ENCODE assay signal across 1 cellular context in the genomic region with DNA sequence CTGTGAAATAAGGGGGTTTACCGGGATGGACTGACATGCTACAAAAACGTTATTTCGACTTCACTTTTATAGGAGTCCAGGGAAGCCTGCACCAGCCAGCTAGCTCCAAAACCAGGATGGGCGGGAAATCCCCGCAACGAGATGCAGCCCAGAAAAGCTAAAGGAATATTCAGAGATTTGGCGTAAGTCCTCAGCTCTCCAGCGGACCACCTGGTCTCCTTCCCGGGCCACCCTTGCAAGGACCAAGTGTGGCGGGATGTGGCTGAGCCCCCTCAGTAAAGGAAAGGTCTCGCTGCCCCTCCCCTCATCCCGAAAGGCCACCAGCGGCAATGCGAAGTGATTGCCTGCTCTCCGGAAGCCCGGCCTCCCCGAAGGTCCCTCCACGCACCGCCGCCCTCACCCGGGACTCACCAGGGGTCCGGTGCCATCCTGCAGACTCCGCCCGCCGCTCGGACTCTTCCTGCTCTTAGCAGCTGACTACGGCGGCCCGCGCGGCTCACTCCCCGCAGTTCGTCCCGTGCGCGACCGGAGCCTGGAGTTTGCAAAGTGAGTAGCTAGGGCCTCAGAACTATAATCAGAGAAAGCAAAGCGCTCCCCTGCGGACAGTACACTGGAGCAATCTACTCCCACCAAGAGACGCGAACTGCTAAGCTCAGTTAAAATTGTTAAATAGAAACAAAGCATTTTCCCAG.
TF ChIP-seq lines count a peak whose summit lies in the region.

A gene with protein sequence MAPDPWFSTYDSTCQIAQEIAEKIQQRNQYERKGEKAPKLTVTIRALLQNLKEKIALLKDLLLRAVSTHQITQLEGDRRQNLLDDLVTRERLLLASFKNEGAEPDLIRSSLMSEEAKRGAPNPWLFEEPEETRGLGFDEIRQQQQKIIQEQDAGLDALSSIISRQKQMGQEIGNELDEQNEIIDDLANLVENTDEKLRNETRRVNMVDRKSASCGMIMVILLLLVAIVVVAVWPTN (minus strand): TSS at position 440 of the 692 bp plus-strand sequence. CDS start 12 bp downstream, at position 428.

TF ChIP-seq in HepG2, 621 proteins besides CTCF, POLR2A, EP300 and RAD21 (continued from another document and continues in another):
- TF ChIP-seq, protein P1, sequence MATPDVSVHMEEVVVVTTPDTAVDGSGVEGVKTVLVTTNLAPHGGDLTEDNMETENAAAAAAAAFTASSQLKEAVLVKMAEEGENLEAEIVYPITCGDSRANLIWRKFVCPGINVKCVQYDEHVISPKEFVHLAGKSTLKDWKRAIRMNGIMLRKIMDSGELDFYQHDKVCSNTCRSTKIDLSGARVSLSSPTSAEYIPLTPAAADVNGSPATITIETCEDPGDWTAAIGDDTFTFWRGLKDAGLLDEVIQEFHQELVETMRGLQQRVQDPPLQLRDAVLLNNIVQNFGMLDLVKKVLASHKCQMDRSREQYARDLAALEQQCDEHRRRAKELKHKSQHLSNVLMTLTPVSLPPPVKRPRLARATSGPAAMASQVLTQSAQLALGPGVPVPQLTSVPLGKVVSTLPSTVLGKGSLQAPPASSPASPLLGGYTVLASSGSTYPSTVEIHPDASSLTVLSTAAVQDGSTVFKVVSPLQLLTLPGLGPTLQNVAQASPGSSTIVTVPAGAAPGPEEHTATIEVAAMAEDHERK (CRISPR knock-in tag; IDR thresholded peaks at IDR 0.05; ENCODE audit: low read depth), result 0 out of 2 replicates have a peak, but pooled peaks have one; percentile 11
- TF ChIP-seq ZBTB7B (CRISPR knock-in tag; IDR thresholded peaks at IDR 0.05) (peak; percentile 81), CCDC6 (CRISPR knock-in tag; IDR thresholded peaks at IDR 0.05) (peak; percentile 66; the same call in 1 of the 2 replicates), ZMYM2 (CRISPR knock-in tag; IDR thresholded peaks at IDR 0.05) (no peak), NFYC (CRISPR knock-in tag; IDR thresholded peaks at IDR 0.05) (no peak), ZMYM4 (CRISPR knock-in tag; IDR thresholded peaks at IDR 0.05) (peak; percentile 95), GABPA (IDR thresholded peaks at IDR 0.05; ENCODE audit: low read depth, low read length) (peak; percentile 40; the same call in 1 of the 2 replicates), GABPA (CRISPR knock-in tag; IDR thresholded peaks at IDR 0.05; ENCODE audit: low read depth) (peak; percentile 74), ZNF605 (CRISPR knock-in tag; IDR thresholded peaks at IDR 0.05) (peak; percentile 12; the same call in 1 of the 2 replicates), SMAD1 (CRISPR knock-in tag; IDR thresholded peaks at IDR 0.05; ENCODE audit: borderline replicate concordance, low read depth) (0 out of 2 replicates have a peak, but pooled peaks have one; percentile 66), SPEN (CRISPR knock-in tag; IDR thresholded peaks at IDR 0.05; ENCODE audit: low read depth) (peak; percentile 93), CBX1 (IDR thresholded peaks at IDR 0.05; ENCODE audit: low read depth) (peak; percentile 85), RCOR2 (CRISPR knock-in tag; IDR thresholded peaks at IDR 0.05) (0 out of 2 replicates have a peak, but pooled peaks have one; percentile 4), IRF2 (CRISPR knock-in tag; IDR thresholded peaks at IDR 0.05) (peak; percentile 93), MAZ (IDR thresholded peaks at IDR 0.05; ENCODE audit: borderline replicate concordance, low read depth, low read length) (no peak), MAZ (CRISPR knock-in tag; IDR thresholded peaks at IDR 0.05; ENCODE audit: low read depth) (peak; percentile 50; the same call in 1 of the 2 replicates), SNAPC2 (CRISPR knock-in tag; IDR thresholded peaks at IDR 0.05) (peak; percentile 59; the same call in 1 of the 2 replicates), ZNF124 (CRISPR knock-in tag; IDR thresholded peaks at IDR 0.05) (peak; percentile 90), CHD2 (IDR thresholded peaks at IDR 0.05; ENCODE audit: low read depth, low read length) (no peak), ETV5 (CRISPR knock-in tag; IDR thresholded peaks at IDR 0.05; ENCODE audit: borderline replicate concordance) (peak; percentile 71; the same call in 1 of the 2 replicates), ZNF562 (CRISPR knock-in tag; IDR thresholded peaks at IDR 0.05; ENCODE audit: borderline replicate concordance) (no peak), KLF6 (CRISPR knock-in tag; IDR thresholded peaks at IDR 0.05) (0 out of 2 replicates have a peak, but pooled peaks have one; percentile 45), FOXA1 (IDR thresholded peaks at IDR 0.05) (no peak), FOXA1 (CRISPR knock-in tag; IDR thresholded peaks at IDR 0.05) (0 out of 2 replicates have a peak, but pooled peaks have one; percentile 18), ZNF572 (CRISPR knock-in tag; IDR thresholded peaks at IDR 0.05) (no peak), NCOA5 (CRISPR knock-in tag; IDR thresholded peaks at IDR 0.05) (no peak), NFIB (CRISPR knock-in tag; IDR thresholded peaks at IDR 0.05; ENCODE audit: borderline replicate concordance) (no peak), HES4 (CRISPR knock-in tag; IDR thresholded peaks at IDR 0.05; ENCODE audit: borderline replicate concordance) (0 out of 2 replicates have a peak, but pooled peaks have one; percentile 44), ZNF446 (CRISPR knock-in tag; IDR thresholded peaks at IDR 0.05) (no peak), NR2F2 (IDR thresholded peaks at IDR 0.05; ENCODE audit: borderline replicate concordance, low read depth) (peak; percentile 28; the same call in 1 of the 2 replicates), ZNF747 (CRISPR knock-in tag; IDR thresholded peaks at IDR 0.05; ENCODE audit: borderline replicate concordance) (0 out of 2 replicates have a peak, but pooled peaks have one; percentile 54), SP1 (IDR thresholded peaks at IDR 0.05) (no peak), SP1 (CRISPR knock-in tag; IDR thresholded peaks at IDR 0.05) (peak; percentile 59), ZNF768 (CRISPR knock-in tag; IDR thresholded peaks at IDR 0.05) (peak; percentile 66; the same call in 1 of the 2 replicates), ZSCAN12 (CRISPR knock-in tag; IDR thresholded peaks at IDR 0.05) (0 out of 2 replicates have a peak, but pooled peaks have one; percentile 36)
- TF ChIP-seq, protein P2, sequence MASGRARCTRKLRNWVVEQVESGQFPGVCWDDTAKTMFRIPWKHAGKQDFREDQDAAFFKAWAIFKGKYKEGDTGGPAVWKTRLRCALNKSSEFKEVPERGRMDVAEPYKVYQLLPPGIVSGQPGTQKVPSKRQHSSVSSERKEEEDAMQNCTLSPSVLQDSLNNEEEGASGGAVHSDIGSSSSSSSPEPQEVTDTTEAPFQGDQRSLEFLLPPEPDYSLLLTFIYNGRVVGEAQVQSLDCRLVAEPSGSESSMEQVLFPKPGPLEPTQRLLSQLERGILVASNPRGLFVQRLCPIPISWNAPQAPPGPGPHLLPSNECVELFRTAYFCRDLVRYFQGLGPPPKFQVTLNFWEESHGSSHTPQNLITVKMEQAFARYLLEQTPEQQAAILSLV (CRISPR knock-in tag; IDR thresholded peaks at IDR 0.05; ENCODE audit: borderline replicate concordance), result peak; percentile 95; the same call in 1 of the 2 replicates
- TF ChIP-seq, protein P3, sequence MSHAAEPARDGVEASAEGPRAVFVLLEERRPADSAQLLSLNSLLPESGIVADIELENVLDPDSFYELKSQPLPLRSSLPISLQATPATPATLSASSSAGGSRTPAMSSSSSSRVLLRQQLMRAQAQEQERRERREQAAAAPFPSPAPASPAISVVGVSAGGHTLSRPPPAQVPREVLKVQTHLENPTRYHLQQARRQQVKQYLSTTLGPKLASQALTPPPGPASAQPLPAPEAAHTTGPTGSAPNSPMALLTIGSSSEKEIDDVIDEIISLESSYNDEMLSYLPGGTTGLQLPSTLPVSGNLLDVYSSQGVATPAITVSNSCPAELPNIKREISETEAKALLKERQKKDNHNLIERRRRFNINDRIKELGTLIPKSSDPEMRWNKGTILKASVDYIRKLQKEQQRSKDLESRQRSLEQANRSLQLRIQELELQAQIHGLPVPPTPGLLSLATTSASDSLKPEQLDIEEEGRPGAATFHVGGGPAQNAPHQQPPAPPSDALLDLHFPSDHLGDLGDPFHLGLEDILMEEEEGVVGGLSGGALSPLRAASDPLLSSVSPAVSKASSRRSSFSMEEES (CRISPR knock-in tag; IDR thresholded peaks at IDR 0.05), result peak; percentile 83
- TF ChIP-seq, protein P4, sequence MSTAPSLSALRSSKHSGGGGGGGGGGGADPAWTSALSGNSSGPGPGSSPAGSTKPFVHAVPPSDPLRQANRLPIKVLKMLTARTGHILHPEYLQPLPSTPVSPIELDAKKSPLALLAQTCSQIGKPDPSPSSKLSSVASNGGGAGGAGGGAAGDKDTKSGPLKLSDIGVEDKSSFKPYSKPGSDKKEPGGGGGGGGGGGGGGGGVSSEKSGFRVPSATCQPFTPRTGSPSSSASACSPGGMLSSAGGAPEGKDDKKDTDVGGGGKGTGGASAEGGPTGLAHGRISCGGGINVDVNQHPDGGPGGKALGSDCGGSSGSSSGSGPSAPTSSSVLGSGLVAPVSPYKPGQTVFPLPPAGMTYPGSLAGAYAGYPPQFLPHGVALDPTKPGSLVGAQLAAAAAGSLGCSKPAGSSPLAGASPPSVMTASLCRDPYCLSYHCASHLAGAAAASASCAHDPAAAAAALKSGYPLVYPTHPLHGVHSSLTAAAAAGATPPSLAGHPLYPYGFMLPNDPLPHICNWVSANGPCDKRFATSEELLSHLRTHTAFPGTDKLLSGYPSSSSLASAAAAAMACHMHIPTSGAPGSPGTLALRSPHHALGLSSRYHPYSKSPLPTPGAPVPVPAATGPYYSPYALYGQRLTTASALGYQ (CRISPR knock-in tag; IDR thresholded peaks at IDR 0.05), result 0 out of 2 replicates have a peak, but pooled peaks have one; percentile 50
- TF ChIP-seq, protein P5, sequence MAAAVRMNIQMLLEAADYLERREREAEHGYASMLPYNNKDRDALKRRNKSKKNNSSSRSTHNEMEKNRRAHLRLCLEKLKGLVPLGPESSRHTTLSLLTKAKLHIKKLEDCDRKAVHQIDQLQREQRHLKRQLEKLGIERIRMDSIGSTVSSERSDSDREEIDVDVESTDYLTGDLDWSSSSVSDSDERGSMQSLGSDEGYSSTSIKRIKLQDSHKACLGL (CRISPR knock-in tag; IDR thresholded peaks at IDR 0.05), result peak; percentile 67; the same call in 1 of the 2 replicates
- TF ChIP-seq, protein P6, sequence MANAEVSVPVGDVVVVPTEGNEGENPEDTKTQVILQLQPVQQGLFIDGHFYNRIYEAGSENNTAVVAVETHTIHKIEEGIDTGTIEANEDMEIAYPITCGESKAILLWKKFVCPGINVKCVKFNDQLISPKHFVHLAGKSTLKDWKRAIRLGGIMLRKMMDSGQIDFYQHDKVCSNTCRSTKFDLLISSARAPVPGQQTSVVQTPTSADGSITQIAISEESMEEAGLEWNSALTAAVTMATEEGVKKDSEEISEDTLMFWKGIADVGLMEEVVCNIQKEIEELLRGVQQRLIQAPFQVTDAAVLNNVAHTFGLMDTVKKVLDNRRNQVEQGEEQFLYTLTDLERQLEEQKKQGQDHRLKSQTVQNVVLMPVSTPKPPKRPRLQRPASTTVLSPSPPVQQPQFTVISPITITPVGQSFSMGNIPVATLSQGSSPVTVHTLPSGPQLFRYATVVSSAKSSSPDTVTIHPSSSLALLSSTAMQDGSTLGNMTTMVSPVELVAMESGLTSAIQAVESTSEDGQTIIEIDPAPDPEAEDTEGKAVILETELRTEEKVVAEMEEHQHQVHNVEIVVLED (CRISPR knock-in tag; IDR thresholded peaks at IDR 0.05; ENCODE audit: borderline replicate concordance), result peak; percentile 68; the same call in 1 of the 2 replicates
- TF ChIP-seq, protein P7, sequence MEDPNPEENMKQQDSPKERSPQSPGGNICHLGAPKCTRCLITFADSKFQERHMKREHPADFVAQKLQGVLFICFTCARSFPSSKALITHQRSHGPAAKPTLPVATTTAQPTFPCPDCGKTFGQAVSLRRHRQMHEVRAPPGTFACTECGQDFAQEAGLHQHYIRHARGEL (CRISPR knock-in tag; IDR thresholded peaks at IDR 0.05), result no peak
- TF ChIP-seq, protein P8, sequence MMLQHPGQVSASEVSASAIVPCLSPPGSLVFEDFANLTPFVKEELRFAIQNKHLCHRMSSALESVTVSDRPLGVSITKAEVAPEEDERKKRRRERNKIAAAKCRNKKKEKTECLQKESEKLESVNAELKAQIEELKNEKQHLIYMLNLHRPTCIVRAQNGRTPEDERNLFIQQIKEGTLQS (CRISPR knock-in tag; IDR thresholded peaks at IDR 0.05), result no peak
- TF ChIP-seq, protein P9, sequence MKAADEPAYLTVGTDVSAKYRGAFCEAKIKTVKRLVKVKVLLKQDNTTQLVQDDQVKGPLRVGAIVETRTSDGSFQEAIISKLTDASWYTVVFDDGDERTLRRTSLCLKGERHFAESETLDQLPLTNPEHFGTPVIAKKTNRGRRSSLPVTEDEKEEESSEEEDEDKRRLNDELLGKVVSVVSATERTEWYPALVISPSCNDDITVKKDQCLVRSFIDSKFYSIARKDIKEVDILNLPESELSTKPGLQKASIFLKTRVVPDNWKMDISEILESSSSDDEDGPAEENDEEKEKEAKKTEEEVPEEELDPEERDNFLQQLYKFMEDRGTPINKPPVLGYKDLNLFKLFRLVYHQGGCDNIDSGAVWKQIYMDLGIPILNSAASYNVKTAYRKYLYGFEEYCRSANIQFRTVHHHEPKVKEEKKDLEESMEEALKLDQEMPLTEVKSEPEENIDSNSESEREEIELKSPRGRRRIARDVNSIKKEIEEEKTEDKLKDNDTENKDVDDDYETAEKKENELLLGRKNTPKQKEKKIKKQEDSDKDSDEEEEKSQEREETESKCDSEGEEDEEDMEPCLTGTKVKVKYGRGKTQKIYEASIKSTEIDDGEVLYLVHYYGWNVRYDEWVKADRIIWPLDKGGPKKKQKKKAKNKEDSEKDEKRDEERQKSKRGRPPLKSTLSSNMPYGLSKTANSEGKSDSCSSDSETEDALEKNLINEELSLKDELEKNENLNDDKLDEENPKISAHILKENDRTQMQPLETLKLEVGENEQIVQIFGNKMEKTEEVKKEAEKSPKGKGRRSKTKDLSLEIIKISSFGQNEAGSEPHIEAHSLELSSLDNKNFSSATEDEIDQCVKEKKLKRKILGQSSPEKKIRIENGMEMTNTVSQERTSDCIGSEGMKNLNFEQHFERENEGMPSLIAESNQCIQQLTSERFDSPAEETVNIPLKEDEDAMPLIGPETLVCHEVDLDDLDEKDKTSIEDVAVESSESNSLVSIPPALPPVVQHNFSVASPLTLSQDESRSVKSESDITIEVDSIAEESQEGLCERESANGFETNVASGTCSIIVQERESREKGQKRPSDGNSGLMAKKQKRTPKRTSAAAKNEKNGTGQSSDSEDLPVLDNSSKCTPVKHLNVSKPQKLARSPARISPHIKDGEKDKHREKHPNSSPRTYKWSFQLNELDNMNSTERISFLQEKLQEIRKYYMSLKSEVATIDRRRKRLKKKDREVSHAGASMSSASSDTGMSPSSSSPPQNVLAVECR (CRISPR knock-in tag; IDR thresholded peaks at IDR 0.05; ENCODE audit: borderline replicate concordance), result peak; percentile 93
